In genomic region chr12:49623142-49623899, GRCh38 we compare ENCODE assay signal across 1 cellular context.
A peak's percentile ranks its signal among the peaks of the same experiment; 100 is the strongest.
TF ChIP-seq lines count a peak whose summit lies in the region.

TSS of gene PRPF40B (plus strand) at chr12:49623561. CDS start at chr12:49623591, 30 bp downstream.

TF ChIP-seq in HCT116, 20 proteins besides CTCF, POLR2A, EP300 and RAD21 (continued from another document):
- TF ChIP-seq POLR2AphosphoS5 (IDR thresholded peaks at IDR 0.05; ENCODE audit: low read depth, low read length): peak; percentile 97
- TF ChIP-seq MAX (IDR thresholded peaks at IDR 0.05): peak; percentile 54; the same call in 1 of the 2 replicates
- peak; percentile 96 for TF ChIP-seq EGR1 (IDR thresholded peaks at IDR 0.05; ENCODE audit: low read depth)
- no peak for TF ChIP-seq YY1 (IDR thresholded peaks at IDR 0.05; ENCODE audit: extremely low read depth, insufficient replicate concordance, low read depth, low read length)
- TF ChIP-seq ATF3 (IDR thresholded peaks at IDR 0.05): no peak
- TF ChIP-seq JUND (IDR thresholded peaks at IDR 0.05): no peak
TF ChIP-seq in HCT116: peak in this region for 5.
